In the genomic region with DNA sequence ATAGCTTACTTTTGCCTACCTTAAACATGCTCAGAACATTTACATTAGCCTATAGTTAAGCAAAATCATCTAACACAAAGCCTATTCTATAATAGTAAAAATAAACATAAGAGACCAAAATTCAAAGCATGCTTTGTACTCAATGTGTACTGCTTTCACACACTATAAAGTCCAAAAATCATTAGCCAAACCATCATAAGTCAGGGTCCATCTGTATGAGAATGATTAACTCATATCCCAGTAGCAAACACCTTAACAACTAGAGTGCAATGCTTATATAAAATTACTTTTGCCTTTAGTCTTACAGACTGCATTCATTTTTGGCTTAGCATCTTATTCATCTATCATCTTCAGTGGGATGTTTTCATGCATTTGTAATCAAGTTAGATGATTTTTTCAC, we compare ENCODE assay signal across 1 cellular context.
TF ChIP-seq lines count a peak whose summit lies in the region.

No MANE protein-coding gene starts in this region.

TF ChIP-seq in SK-N-SH treated with all-trans-retinoic acid at 6 μM for 48 hours, 23 proteins besides CTCF, POLR2A, EP300 and RAD21 (continued from another document):
- TF ChIP-seq TSHZ2 (CRISPR knock-in tag; IDR thresholded peaks at IDR 0.05) = no peak
